Comparison of ENCODE assay signal across 32 cellular contexts in the genomic region with DNA sequence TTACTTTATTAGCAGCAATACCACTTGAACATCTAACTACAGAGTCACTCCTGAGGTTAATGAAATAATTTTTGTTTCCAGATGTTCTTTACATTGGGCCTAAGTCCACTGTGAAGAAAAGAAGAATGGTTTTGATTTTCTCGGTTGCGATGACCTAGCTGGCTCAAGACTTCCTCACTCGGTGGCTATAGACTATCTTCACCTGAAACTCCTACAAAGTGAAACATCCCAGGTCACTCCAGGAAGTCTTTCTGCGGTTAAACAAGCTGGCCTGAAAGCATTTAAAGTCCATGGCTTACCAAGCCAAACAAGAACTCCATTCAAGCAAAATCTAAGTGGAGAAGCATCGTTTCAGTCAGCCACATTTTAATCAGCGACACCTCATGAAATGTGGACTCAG. TPM values are rescaled to one million over a fixed set of nuclear protein-coding genes. Genes with fewer than 3 reads are reported as not detected.
"Had no signal": no experiment of that assay in that cellular context is flagged by ENCODE, and none has a peak within 500 bp of the region (broad histone marks: within the 10 kb centered on the region; RNA-seq: fewer than 3 reads in every experiment).

No MANE protein-coding gene starts in this region.

- ATAC-seq: activated CD8-positive, alpha-beta memory T cell treated with anti-CD3 and anti-CD28 coated beads, Interleukin-2, amount 10 ng/mL, durations not matched to agents 7 days and 5 days; activated CD8-positive, alpha-beta T cell treated with anti-CD3 and anti-CD28 coated beads for 36 hours; left cardiac atrium; naive thymus-derived CD8-positive, alpha-beta T cell; stimulated activated memory B cell treated with anti-CD40 and anti-IgM and Interleukin-4, amounts not matched to agents 10 μg/mL and 1 μg/mL and 100 μg/mL, for 72 hours; stimulated activated naive CD8-positive, alpha-beta T cell treated with anti-CD3 and anti-CD28 coated beads, Interleukin-15, amount 100 ng/mL, for 72 hours had no signal

- H3K36me3 ChIP-seq: right atrium auricular region, tibial artery had no signal

- H3K27me3 ChIP-seq: right atrium auricular region, tibial artery had no signal

- H3K27ac Mint-ChIP-seq: activated CD8-positive, alpha-beta memory T cell treated with anti-CD3 and anti-CD28 coated beads, Interleukin-2, amount 10 ng/mL, durations not matched to agents 7 days and 5 days; activated CD8-positive, alpha-beta T cell treated with anti-CD3 and anti-CD28 coated beads for 36 hours; activated naive CD8-positive, alpha-beta T cell; brain; naive thymus-derived CD8-positive, alpha-beta T cell; stimulated activated memory B cell treated with anti-CD40 and anti-IgM and Interleukin-4, amounts not matched to agents 10 μg/mL and 1 μg/mL and 100 μg/mL, for 72 hours; stimulated activated naive CD8-positive, alpha-beta T cell treated with anti-CD3 and anti-CD28 coated beads, Interleukin-15, amount 100 ng/mL, for 72 hours; T-helper 1 cell treated with Interleukin-12 subunit alpha and Interleukin-12 subunit beta and Interleukin-4 antibody, amounts not matched to agents 30 μg/mL and 1 μg/mL, for 36 hours had no signal

- H3K27ac ChIP-seq: coronary artery, dorsolateral prefrontal cortex, right atrium auricular region, tibial artery had no signal

- H3K36me3 Mint-ChIP-seq: activated CD8-positive, alpha-beta memory T cell treated with anti-CD3 and anti-CD28 coated beads, Interleukin-2, amount 10 ng/mL, durations not matched to agents 7 days and 5 days; activated naive CD8-positive, alpha-beta T cell; brain; naive thymus-derived CD8-positive, alpha-beta T cell; stimulated activated memory B cell treated with anti-CD40 and anti-IgM and Interleukin-4, amounts not matched to agents 10 μg/mL and 1 μg/mL and 100 μg/mL, for 72 hours had no signal

- H3K4me1 Mint-ChIP-seq: activated CD8-positive, alpha-beta memory T cell treated with anti-CD3 and anti-CD28 coated beads, Interleukin-2, amount 10 ng/mL, durations not matched to agents 7 days and 5 days; brain; stimulated activated memory B cell treated with anti-CD40 and anti-IgM and Interleukin-4, amounts not matched to agents 10 μg/mL and 1 μg/mL and 100 μg/mL, for 72 hours; stimulated activated naive CD8-positive, alpha-beta T cell treated with anti-CD3 and anti-CD28 coated beads, Interleukin-15, amount 100 ng/mL, for 72 hours had no signal

- H3K4me3 ChIP-seq: coronary artery, dorsolateral prefrontal cortex, right atrium auricular region, smooth muscle cell, tibial artery had no signal

- H3K4me3 Mint-ChIP-seq: activated CD8-positive, alpha-beta memory T cell treated with anti-CD3 and anti-CD28 coated beads, Interleukin-2, amount 10 ng/mL, durations not matched to agents 7 days and 5 days; activated CD8-positive, alpha-beta T cell treated with anti-CD3 and anti-CD28 coated beads for 36 hours; activated naive CD8-positive, alpha-beta T cell; brain; naive thymus-derived CD8-positive, alpha-beta T cell; neural crest cell; stimulated activated memory B cell treated with anti-CD40 and anti-IgM and Interleukin-4, amounts not matched to agents 10 μg/mL and 1 μg/mL and 100 μg/mL, for 72 hours; stimulated activated naive CD8-positive, alpha-beta T cell treated with anti-CD3 and anti-CD28 coated beads, Interleukin-15, amount 100 ng/mL, for 72 hours; T-helper 1 cell treated with Interleukin-12 subunit alpha and Interleukin-12 subunit beta and Interleukin-4 antibody, amounts not matched to agents 30 μg/mL and 1 μg/mL, for 36 hours had no signal

- DNase-seq: activated CD4-positive, alpha-beta T cell treated with anti-CD3 and anti-CD28 coated beads, Interleukin-2, amount 50 U/mL, for 1 hour; activated CD4-positive, CD25-positive, alpha-beta regulatory T cell treated with anti-CD3 and anti-CD28 coated beads, Interleukin-2, amount 50 U/mL, for 72 hours; activated CD8-positive, alpha-beta memory T cell treated with anti-CD3 and anti-CD28 coated beads, Interleukin-2, amount 10 ng/mL, durations not matched to agents 7 days and 5 days; activated CD8-positive, alpha-beta T cell treated with anti-CD3 and anti-CD28 coated beads for 36 hours; activated effector memory CD4-positive, alpha-beta T cell treated with Interleukin-2 at 50 U/mL for 16 hours; activated naive CD4-positive, alpha-beta T cell treated with Interleukin-2 at 50 U/mL for 16 hours; activated T-cell treated with anti-CD3 and anti-CD28 coated beads for 4 hours; anterior cingulate cortex; dorsolateral prefrontal cortex; effector memory CD4-positive, alpha-beta T cell; erythroblast; foreskin fibroblast; head of caudate nucleus; hippocampal formation; left cardiac atrium; midbrain; naive thymus-derived CD8-positive, alpha-beta T cell; occipital lobe; stimulated activated CD4-positive, alpha-beta T cell treated with anti-CD3 and anti-CD28 coated beads, Interleukin-1b, Interleukin-23, amount 100 ng/mL, for 48 hours; stimulated activated CD4-positive, alpha-beta T cell treated with anti-CD3 and anti-CD28 coated beads, Interleukin-4, amount 100 ng/mL, for 4 hours; stimulated activated CD8-positive, alpha-beta memory T cell treated with anti-CD3 and anti-CD28 coated beads, Interleukin-4, amount 100 ng/mL, for 48 hours; stimulated activated naive CD8-positive, alpha-beta T cell treated with anti-CD3 and anti-CD28 coated beads, Interleukin-15, amount 100 ng/mL, for 72 hours; T1000; tibial artery had no signal

- H3K27me3 Mint-ChIP-seq: activated CD8-positive, alpha-beta memory T cell treated with anti-CD3 and anti-CD28 coated beads, Interleukin-2, amount 10 ng/mL, durations not matched to agents 7 days and 5 days; brain; stimulated activated naive CD8-positive, alpha-beta T cell treated with anti-CD3 and anti-CD28 coated beads, Interleukin-15, amount 100 ng/mL, for 72 hours had no signal

- H3K4me2 ChIP-seq: smooth muscle cell had no signal

- H3K9me3 ChIP-seq: right atrium auricular region, tibial artery had no signal

- H3K9me3 Mint-ChIP-seq: stimulated activated memory B cell treated with anti-CD40 and anti-IgM and Interleukin-4, amounts not matched to agents 10 μg/mL and 1 μg/mL and 100 μg/mL, for 72 hours; T-helper 1 cell treated with Interleukin-12 subunit alpha and Interleukin-12 subunit beta and Interleukin-4 antibody, amounts not matched to agents 30 μg/mL and 1 μg/mL, for 36 hours had no signal

RNA-seq across cellular contexts. Expression of a gene that starts 13.7 kb away (rescaled TPM):
- total RNA-seq: activated CD8-positive, alpha-beta memory T cell treated with anti-CD3 and anti-CD28 coated beads, Interleukin-2, amount 10 ng/mL, durations not matched to agents 7 days and 5 days; activated CD8-positive, alpha-beta T cell treated with anti-CD3 and anti-CD28 coated beads for 36 hours; naive thymus-derived CD8-positive, alpha-beta T cell had no signal
